20 cellular contexts compared by ENCODE assay signal in genomic region chr17:65474658-65475057, GRCh38.
DNase-seq lines count a peak whose midpoint lies in the region; ATAC-seq, FAIRE-seq and TF ChIP-seq lines count a peak whose summit lies in the region.
"Had no signal": no experiment of that assay in that cellular context is flagged by ENCODE, and none has a peak within 500 bp of the region (broad histone marks: within the 10 kb centered on the region; RNA-seq: fewer than 3 reads in every experiment).

No MANE protein-coding gene starts in this region.

- H3K27me3 ChIP-seq in trophoblast cell (ENCODE audit: insufficient read depth, low read length) = no peaks in the 10 kb centered on the region

- no peaks in the 10 kb centered on the region for H3K9me3 Mint-ChIP-seq in natural killer cell treated with Interleukin-12 subunit alpha and Interleukin-12 subunit beta and Interleukin-15 and Interleukin-18, amount 100 ng/mL, for 72 hours
- H3K9me3 Mint-ChIP-seq: GM23338, HFFc6 had no signal

- H4K91ac ChIP-seq in trophoblast cell (ENCODE audit: low read depth, low read length) = no peak overlapping the region

- H4K12ac ChIP-seq in trophoblast cell (ENCODE audit: low read depth, low read length) = no peak overlapping the region

- ATAC-seq in A549 = no peak
- ATAC-seq in natural killer cell treated with Interleukin-12 subunit alpha and Interleukin-12 subunit beta and Interleukin-15 and Interleukin-18, amount 100 ng/mL, for 72 hours = no peak
- ATAC-seq: GM23338 had no signal

- H2BK12ac ChIP-seq in trophoblast cell (ENCODE audit: low read length) = no peak overlapping the region

- H3K27ac Mint-ChIP-seq in natural killer cell treated with Interleukin-12 subunit alpha and Interleukin-12 subunit beta and Interleukin-15 and Interleukin-18, amount 100 ng/mL, for 72 hours = no peak overlapping the region
- H3K27ac Mint-ChIP-seq: CD4-positive, alpha-beta memory T cell; GM23338; H9; HFFc6 had no signal

- no peaks in the 10 kb centered on the region for H3K4me1 Mint-ChIP-seq in natural killer cell treated with Interleukin-12 subunit alpha and Interleukin-12 subunit beta and Interleukin-15 and Interleukin-18, amount 100 ng/mL, for 72 hours (ENCODE audit: low read depth in 2 of 2)
- H3K4me1 Mint-ChIP-seq: GM23338 had no signal

- no peak overlapping the region for H3K27ac ChIP-seq in A549
- H3K27ac ChIP-seq in trophoblast cell (ENCODE audit: low read depth, low read length) = no peak overlapping the region

- H3K9me3 ChIP-seq in A549 (no peaks in the 10 kb centered on the region; the same call in 2 of the 3 replicates), trophoblast cell (ENCODE audit: insufficient read depth, low read depth, low read length) (peaks cover 2% of the 10 kb centered on the region)

- peaks cover 3% of the 10 kb centered on the region for H3K79me1 ChIP-seq in trophoblast cell (ENCODE audit: low read length)

- no peak overlapping the region for H3K18ac ChIP-seq in trophoblast cell (ENCODE audit: low read length)

- no peak overlapping the region for H3K4ac ChIP-seq in trophoblast cell (ENCODE audit: low read depth, low read length)

- in situ Hi-C loops in KBM-7 (cut with MboI; ENCODE audit: low pct_unique_long_range_greater_than_20kb, low sequenced_read_pairs) = no loop called here

- H2BK120ac ChIP-seq in trophoblast cell (ENCODE audit: insufficient read depth, low read length, poor library complexity) = no peak overlapping the region

- no peak for TF ChIP-seq CTCF in A549 (IDR thresholded peaks at IDR 0.05)

- no peak for TF ChIP-seq RAD21 in A549 (conservative IDR thresholded peaks at IDR 0.05 in 1 of 2, IDR thresholded peaks at IDR 0.05 in 1 of 2)

- DNase-seq in A549 (ENCODE audit: low read depth in 1 of 2, low spot score in 1 of 2) = peak in 1 of 2 experiments; percentile 26
- no peak for DNase-seq in HTR-8/SVneo (ENCODE audit: insufficient read length, low spot score)
- peak; percentile 49 for DNase-seq in NAMALWA (ENCODE audit: low spot score)
- DNase-seq in trophoblast cell = peak; percentile 28 to 58
- no peak for DNase-seq in natural killer cell treated with Interleukin-12 subunit alpha and Interleukin-12 subunit beta and Interleukin-15 and Interleukin-18, amount 100 ng/mL, for 72 hours (ENCODE audit: low spot score)
- DNase-seq in HUDEP-2 (lab: John Stamatoyannopoulos, UW; ENCODE audit: unreplicated experiment in 76 of 76) = no peak
- no peak for DNase-seq in KBM-7
- DNase-seq: 8988T; C1 segment of cervical spinal cord; Calu3; CD4-positive, alpha-beta memory T cell; COR-L47; DMS53; DMS79 treated with DMSO at 0.1 percent for 48 hours; GF-D8; H9; HFFc6 had no signal

- H2AFZ ChIP-seq in trophoblast cell (ENCODE audit: insufficient read depth, low read length, poor library complexity) = no peak overlapping the region
- H2AFZ ChIP-seq: GM23338 had no signal

- H3K23ac ChIP-seq in trophoblast cell (ENCODE audit: low read length) = no peak overlapping the region

- H2BK5ac ChIP-seq in trophoblast cell (ENCODE audit: low read depth, low read length, poor library complexity) = no peak overlapping the region

- H3K79me2 ChIP-seq in trophoblast cell (ENCODE audit: control insufficient read depth, insufficient read depth, low read length, poor library complexity) = peaks cover 1% of the 10 kb centered on the region

- H4K8ac ChIP-seq in trophoblast cell (ENCODE audit: low read depth, low read length) = no peak overlapping the region

- TF ChIP-seq POLR2A in A549 (IDR thresholded peaks at IDR 0.05; ENCODE audit: low read length) = no peak

- CTCF ChIA-PET in A549 (lab: Yijun Ruan, JAX) = interaction anchor here (2.0 kb wide), 1 partner anchor 74 kb away, joined by 5 read pairs; no protein-coding TSS in a partner anchor

- no peak overlapping the region for H3K4me3 Mint-ChIP-seq in natural killer cell treated with Interleukin-12 subunit alpha and Interleukin-12 subunit beta and Interleukin-15 and Interleukin-18, amount 100 ng/mL, for 72 hours
- H3K4me3 Mint-ChIP-seq: CD4-positive, alpha-beta memory T cell; GM23338; H9; HFFc6 had no signal

- no peak overlapping the region for H3K9ac ChIP-seq in trophoblast cell (ENCODE audit: low read length)

- H3K36me3 ChIP-seq in trophoblast cell (ENCODE audit: control insufficient read depth in 1 of 2, insufficient read depth in 2 of 2, low read length in 2 of 2) = no peaks in the 10 kb centered on the region

- H3K27me3 Mint-ChIP-seq in natural killer cell treated with Interleukin-12 subunit alpha and Interleukin-12 subunit beta and Interleukin-15 and Interleukin-18, amount 100 ng/mL, for 72 hours = peaks cover 22 to 38% of the 10 kb centered on the region in 2 donors

- H3K14ac ChIP-seq in trophoblast cell (ENCODE audit: low read length) = no peak overlapping the region

- no peak for TF ChIP-seq EP300 in A549 (IDR thresholded peaks at IDR 0.05)

- POLR2A ChIA-PET in A549 (lab: Yijun Ruan, JAX) = no interaction called here

- H3K4me3 ChIP-seq in A549 (no peak overlapping the region), trophoblast cell (ENCODE audit: low read depth, low read length) (no peak overlapping the region)
- H3K4me3 ChIP-seq: GM23338 had no signal

- H3K4me2 ChIP-seq in A549 (no peak overlapping the region), trophoblast cell (ENCODE audit: low read length) (no peak overlapping the region)
- H3K4me2 ChIP-seq: GM23338 had no signal

- H3K4me1 ChIP-seq in A549 (no peaks in the 10 kb centered on the region), trophoblast cell (ENCODE audit: control insufficient read depth in 1 of 2, insufficient read depth in 2 of 2, low read length in 2 of 2) (no peaks in the 10 kb centered on the region)

- WGBS in A549 (ENCODE audit: missing lambda C conversion rate) = 29% methylated on average over 2 of the region's 2 CpGs
- no CpG with 5 or more reads among the region's 2 CpGs for WGBS in trophoblast cell (ENCODE audit: extremely low coverage, insufficient coverage, insufficient read length)

- H2AK5ac ChIP-seq in trophoblast cell (ENCODE audit: low read length) = no peak overlapping the region

- FAIRE-seq in A549 (lab: Jason Lieb, UNC) (peak; percentile 7), HTR-8/SVneo (lab: Jason Lieb, UNC) (peak; percentile 38)
- FAIRE-seq: GM12891, GM18507 had no signal

- no peaks in the 10 kb centered on the region for H3K36me3 Mint-ChIP-seq in natural killer cell treated with Interleukin-12 subunit alpha and Interleukin-12 subunit beta and Interleukin-15 and Interleukin-18, amount 100 ng/mL, for 72 hours
- H3K36me3 Mint-ChIP-seq: CD4-positive, alpha-beta memory T cell had no signal

TF ChIP-seq in A549, 52 proteins besides CTCF, POLR2A, EP300 and RAD21:
- TF ChIP-seq CHD4 (IDR thresholded peaks at IDR 0.05; ENCODE audit: borderline replicate concordance) (no peak), BHLHE40 (IDR thresholded peaks at IDR 0.05; ENCODE audit: low read depth, low read length) (no peak), RARB (CRISPR knock-in tag; IDR thresholded peaks at IDR 0.05) (no peak), HEYL (CRISPR knock-in tag; IDR thresholded peaks at IDR 0.05) (no peak), NFE2L2 (conservative IDR thresholded peaks at IDR 0.05; ENCODE audit: low read length) (no peak), MAZ (IDR thresholded peaks at IDR 0.05; ENCODE audit: borderline replicate concordance, low read depth, low read length) (no peak)

Comparison
In these comparisons a context has a peak if more than half of its experiments do, and no peak if none do; other contexts are left out.
1. DNase-seq: peak in NAMALWA (single experiment) and trophoblast cell (2 of 2); none in HTR-8/SVneo (single experiment), natural killer cell treated with Interleukin-12 subunit alpha and Interleukin-12 subunit beta and Interleukin-15 and Interleukin-18, amount 100 ng/mL, for 72 hours (single experiment), HUDEP-2 (0 of 76) and KBM-7 (single experiment).